8 cellular contexts compared by ENCODE assay signal in genomic region chr1:85027242-85027983, GRCh38. TPM values are rescaled to one million over a fixed set of nuclear protein-coding genes. Genes with fewer than 3 reads are reported as not detected.
DNase-seq lines count a peak whose midpoint lies in the region; ATAC-seq and TF ChIP-seq lines count a peak whose summit lies in the region.

No MANE protein-coding gene starts in this region.

- H3K9me3 ChIP-seq in heart right ventricle (no peaks in the 10 kb centered on the region), gastroesophageal sphincter (no peaks in the 10 kb centered on the region)

- H3K27ac ChIP-seq in heart right ventricle (peak overlapping the region in 1 of 10 donors; percentile 40), gastroesophageal sphincter (no peak overlapping the region)

- TF ChIP-seq EP300 in gastroesophageal sphincter (IDR thresholded peaks at IDR 0.05): no peak

- no peak for TF ChIP-seq POLR2A in gastroesophageal sphincter (IDR thresholded peaks at IDR 0.05)

- H3K36me3 ChIP-seq in heart right ventricle (no peaks in the 10 kb centered on the region), gastroesophageal sphincter (no peaks in the 10 kb centered on the region)

- TF ChIP-seq CTCF in heart right ventricle (IDR thresholded peaks at IDR 0.05) (peak in 4 of 9 donors; percentile 7 to 39 (median 24)), gastroesophageal sphincter (IDR thresholded peaks at IDR 0.05) (peak in 1 of 4 experiments; percentile 4)

- intact Hi-C loops in heart right ventricle (cut with DNase I): loop anchor here in 7 of 10 donors (2.0 to 10.0 kb wide), 4 partner anchors 80 to 85 kb away; no protein-coding TSS in a partner anchor

- no peak overlapping the region for H3K4me3 ChIP-seq in heart right ventricle
- no peak overlapping the region for H3K4me3 ChIP-seq in gastroesophageal sphincter

- WGBS in heart right ventricle, 2 donors: 76 to 78% methylated on average over 5 of the region's 5 CpGs
- 65 to 86% methylated on average over 4 to 5 of the region's 5 CpGs for WGBS in gastroesophageal sphincter (ENCODE audit: low coverage in 1 of 2), 2 donors

- no peaks in the 10 kb centered on the region for H3K27me3 ChIP-seq in heart right ventricle
- H3K27me3 ChIP-seq in gastroesophageal sphincter: no peaks in the 10 kb centered on the region

- DNase-seq in stimulated activated CD4-positive, alpha-beta T cell treated with anti-CD3 and anti-CD28 coated beads, Interleukin-15, amount 100 ng/mL, for 24 hours: peak; percentile 11
- DNase-seq in stimulated activated CD4-positive, alpha-beta T cell treated with anti-CD3 and anti-CD28 coated beads, Interleukin-4, amount 100 ng/mL, for 1 hour: no peak
- DNase-seq in heart right ventricle (no peak), NCI-H187 treated with DMSO at 0.1 percent for 48 hours (lab: John Stamatoyannopoulos, UW) (no peak), iPS-NIHi11 (ENCODE audit: low spot score) (no peak)

- ATAC-seq in HG02852 (IDR thresholded peaks at IDR 0.05; ENCODE audit: unreplicated experiment): peak; percentile 83
- peak; percentile 83 for ATAC-seq in SK-N-SH treated with all-trans-retinoic acid at 6 μM for 48 hours
- peak in 6 of 8 donors; percentile 42 to 58 (median 54) for ATAC-seq in heart right ventricle
- no peak for ATAC-seq in gastroesophageal sphincter

- H3K4me1 ChIP-seq in heart right ventricle: no peaks in the 10 kb centered on the region
- no peaks in the 10 kb centered on the region for H3K4me1 ChIP-seq in gastroesophageal sphincter

TF ChIP-seq in SK-N-SH treated with all-trans-retinoic acid at 6 μM for 48 hours, 23 proteins besides CTCF, POLR2A, EP300 and RAD21:
- TF ChIP-seq ARNTL (CRISPR knock-in tag; IDR thresholded peaks at IDR 0.05; ENCODE audit: borderline replicate concordance, low read depth): no peak
- TF ChIP-seq TSHZ2 (CRISPR knock-in tag; IDR thresholded peaks at IDR 0.05): no peak
- no peak for TF ChIP-seq CSDC2 (CRISPR knock-in tag; IDR thresholded peaks at IDR 0.05)
- no peak for TF ChIP-seq PPARA (CRISPR knock-in tag; IDR thresholded peaks at IDR 0.05; ENCODE audit: borderline replicate concordance)
- TF ChIP-seq ISL1 (CRISPR knock-in tag; IDR thresholded peaks at IDR 0.05): no peak
- no peak for TF ChIP-seq GLIS3 (CRISPR knock-in tag; IDR thresholded peaks at IDR 0.05)
- TF ChIP-seq SNAI2 (CRISPR knock-in tag; IDR thresholded peaks at IDR 0.05): no peak

RNA-seq across cellular contexts. Expression of gene MCOLN3, which starts 20.9 kb away (rescaled TPM):
- under 1 TPM in 9 of 10 donors, not detected in 1; 0.13 to 0.92 (median 0.28) TPM for total RNA-seq in heart right ventricle
- 1 to 10 TPM in 1 of 2 donors, under 1 TPM in 1; 0.13 to 2.7 TPM for polyA plus RNA-seq in heart right ventricle
- total RNA-seq in gastroesophageal sphincter: 1 to 10 TPM in 3 of 4 donors, under 1 TPM in 1; 0.52 to 3.2 (median 1.6) TPM

RNA-seq across cellular contexts. Expression of gene MCOLN2, which starts 30.5 kb away (rescaled TPM):
- total RNA-seq in heart right ventricle (1 to 10 TPM in 1 of 10 donors, under 1 TPM in 3, not detected in 6; 0.09 to 2.0 (median 0.21) TPM), gastroesophageal sphincter (1 to 10 TPM in 1 of 4 donors, under 1 TPM in 3; 0.19 to 1.9 (median 0.69) TPM)
- polyA plus RNA-seq in heart right ventricle: under 1 TPM; 0.01 to 0.15 TPM
